Comparison of ENCODE assay signal across 37 cellular contexts in the genomic region with DNA sequence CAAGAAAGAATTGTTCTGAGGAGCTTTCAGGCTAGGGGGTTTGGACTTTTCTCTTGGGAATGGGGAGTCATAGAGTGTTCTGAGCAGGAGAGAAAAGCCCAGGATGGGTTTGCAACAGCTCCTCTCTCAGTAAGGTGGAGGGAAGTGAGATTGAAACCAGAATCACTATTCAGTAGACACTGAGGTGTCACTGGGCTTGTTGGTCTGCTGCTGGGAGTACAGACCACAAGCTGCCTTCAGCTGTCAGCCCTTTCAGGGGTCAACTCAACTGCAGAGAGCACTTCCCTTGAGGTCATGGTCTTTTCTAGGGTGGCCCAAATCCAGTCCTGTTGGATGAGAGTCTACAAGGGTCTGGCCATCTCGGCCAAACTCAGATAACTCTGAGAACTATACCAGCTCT. TPM values are rescaled to one million over a fixed set of nuclear protein-coding genes. Genes with fewer than 3 reads are reported as not detected.
"Had no signal": no experiment of that assay in that cellular context is flagged by ENCODE, and none has a peak within 500 bp of the region (broad histone marks: within the 10 kb centered on the region; RNA-seq: fewer than 3 reads in every experiment).

No MANE protein-coding gene starts in this region.

- H3K4me3 Mint-ChIP-seq: activated CD8-positive, alpha-beta T cell treated with anti-CD3 and anti-CD28 coated beads for 36 hours; activated naive CD8-positive, alpha-beta T cell treated with anti-CD3 and anti-CD28 coated beads for 36 hours; activated T-cell treated with anti-CD3 and anti-CD28 coated beads, Interleukin-2, amount 50 U/mL, for 72 hours; activated T-helper 17 cell treated with anti-CD3 and anti-CD28 coated beads, Interleukin-2, amount 50 U/mL, for 72 hours; central memory CD8-positive, alpha-beta T cell had no signal

- H3K27me3 Mint-ChIP-seq: central memory CD8-positive, alpha-beta T cell had no signal

- H3K27ac ChIP-seq: ascending aorta, cardiac muscle cell, PC-9, RWPE1, WERI-Rb-1 had no signal

- H3K4me1 ChIP-seq: ascending aorta had no signal

- H3K36me3 Mint-ChIP-seq: activated naive CD8-positive, alpha-beta T cell treated with anti-CD3 and anti-CD28 coated beads for 36 hours had no signal

- H3K9me3 ChIP-seq: ascending aorta had no signal

- H3K9me3 Mint-ChIP-seq: activated CD8-positive, alpha-beta T cell treated with anti-CD3 and anti-CD28 coated beads for 36 hours; activated naive CD8-positive, alpha-beta T cell treated with anti-CD3 and anti-CD28 coated beads for 36 hours; activated T-cell treated with anti-CD3 and anti-CD28 coated beads, Interleukin-2, amount 50 U/mL, for 72 hours; activated T-helper 17 cell treated with anti-CD3 and anti-CD28 coated beads, Interleukin-2, amount 50 U/mL, for 72 hours had no signal

- H2AFZ ChIP-seq: PC-9 had no signal

- DNase-seq: activated CD4-positive, alpha-beta T cell treated with anti-CD3 and anti-CD28 coated beads for 1 hour; activated CD4-positive, alpha-beta T cell treated with anti-CD3 and anti-CD28 coated beads for 48 hours; activated CD4-positive, CD25-positive, alpha-beta regulatory T cell; activated CD8-positive, alpha-beta T cell treated with anti-CD3 and anti-CD28 coated beads for 36 hours; activated effector memory CD4-positive, alpha-beta T cell treated with anti-CD3 and anti-CD28 coated beads, Interleukin-2, amount 50 U/mL, for 16 hours; activated naive CD4-positive, alpha-beta T cell; activated naive CD4-positive, alpha-beta T cell treated with anti-CD3 and anti-CD28 coated beads, Interleukin-2, amount 50 U/mL, for 16 hours; activated naive CD8-positive, alpha-beta T cell treated with anti-CD3 and anti-CD28 coated beads for 36 hours; activated T-cell treated with anti-CD3 and anti-CD28 coated beads, Interleukin-2, amount 50 U/mL, for 1 hour; activated T-cell treated with anti-CD3 and anti-CD28 coated beads, Interleukin-2, amount 50 U/mL, for 72 hours; amygdala; NCI-H187; NCI-H2107; NCI-H2171 treated with DMSO at 0.1 percent for 48 hours; NCI-H2227 treated with DMSO at 0.1 percent for 48 hours; NCI-H446; NCI-H526 treated with DMSO at 0.1 percent for 48 hours; NK-92 treated with Interleukin-12 subunit alpha and Interleukin-12 subunit beta, amount 100 ng/mL, for 24 hours; PC-9; SIG-M5; SW 1271; T-helper 1 cell; T-helper 2 cell; T-helper 9 cell; WERI-Rb-1 had no signal

- ATAC-seq: activated CD8-positive, alpha-beta T cell treated with anti-CD3 and anti-CD28 coated beads for 36 hours; activated T-cell treated with anti-CD3 and anti-CD28 coated beads, Interleukin-2, amount 50 U/mL, for 72 hours; activated T-helper 17 cell treated with anti-CD3 and anti-CD28 coated beads, Interleukin-2, amount 50 U/mL, for 72 hours; Right ventricle myocardium inferior; SK-N-SH treated with all-trans-retinoic acid at 6 μM for 48 hours had no signal

- H3K4me1 Mint-ChIP-seq: activated naive CD8-positive, alpha-beta T cell treated with anti-CD3 and anti-CD28 coated beads for 36 hours; activated T-helper 17 cell treated with anti-CD3 and anti-CD28 coated beads, Interleukin-2, amount 50 U/mL, for 72 hours; central memory CD8-positive, alpha-beta T cell had no signal

- H3K27me3 ChIP-seq: ascending aorta had no signal

- H3K36me3 ChIP-seq: ascending aorta, cardiac muscle cell, WERI-Rb-1 had no signal

- H3K4me3 ChIP-seq: ascending aorta, cardiac muscle cell, PC-9 had no signal

- H3K27ac Mint-ChIP-seq: activated CD8-positive, alpha-beta T cell treated with anti-CD3 and anti-CD28 coated beads for 36 hours; activated naive CD8-positive, alpha-beta T cell treated with anti-CD3 and anti-CD28 coated beads for 36 hours; activated T-cell treated with anti-CD3 and anti-CD28 coated beads, Interleukin-2, amount 50 U/mL, for 72 hours; activated T-helper 17 cell treated with anti-CD3 and anti-CD28 coated beads, Interleukin-2, amount 50 U/mL, for 72 hours had no signal

- H3K4me2 ChIP-seq: PC-9 had no signal

RNA-seq across cellular contexts. Expression of gene FOXA2, which starts 12.9 kb away (rescaled TPM):
- total RNA-seq: activated CD8-positive, alpha-beta memory T cell treated with anti-CD3 and anti-CD28 coated beads for 36 hours; activated CD8-positive, alpha-beta T cell treated with anti-CD3 and anti-CD28 coated beads for 36 hours; activated naive CD8-positive, alpha-beta T cell treated with anti-CD3 and anti-CD28 coated beads for 36 hours; activated T-cell treated with anti-CD3 and anti-CD28 coated beads, Interleukin-2, amount 50 U/mL, for 72 hours; activated T-helper 17 cell treated with anti-CD3 and anti-CD28 coated beads, Interleukin-2, amount 50 U/mL, for 72 hours; ascending aorta; chondrocyte; M059J; OCI-LY7; PC-9; Right ventricle myocardium inferior; SK-MEL-5 had no signal
- polyA plus RNA-seq: cardiac muscle cell had no signal
